In genomic region chr1:30184393-30185141, GRCh38 we compare ENCODE assay signal across 1 cellular context.
TF ChIP-seq lines count a peak whose summit lies in the region.

No MANE protein-coding gene starts in this region.

TF ChIP-seq in K562, 482 proteins besides CTCF, POLR2A, EP300 and RAD21 (continued from another document and continues in another):
- TF ChIP-seq ZMIZ1 (IDR thresholded peaks at IDR 0.05; ENCODE audit: low read depth in 2 of 2, low read length in 2 of 2) (peak in 1 of 2 experiments; percentile 88; a peak in 2 of 4 replicates), MGA (IDR thresholded peaks at IDR 0.05) (no peak), ZNF280A (IDR thresholded peaks at IDR 0.05; ENCODE audit: low read depth, partially characterized antibody) (peak; percentile 61), HES1 (IDR thresholded peaks at IDR 0.05; ENCODE audit: low read depth) (peak; percentile 41; the same call in 1 of the 2 replicates), TEAD2 (tag; IDR thresholded peaks at IDR 0.05) (no peak), NR4A1 (CRISPR knock-in tag; IDR thresholded peaks at IDR 0.05) (no peak), NR4A1 (tag; IDR thresholded peaks at IDR 0.05) (0 out of 2 replicates have a peak, but pooled peaks have one; percentile 21), MAFF (IDR thresholded peaks at IDR 0.05; ENCODE audit: low read length) (no peak), CC2D1A (IDR thresholded peaks at IDR 0.05) (peak; percentile 92), MYBL2 (IDR thresholded peaks at IDR 0.05; ENCODE audit: low read depth) (peak; percentile 67; the same call in 1 of the 2 replicates), MYBL2 (CRISPR knock-in tag; IDR thresholded peaks at IDR 0.05; ENCODE audit: borderline replicate concordance) (no peak), LCOR (CRISPR knock-in tag; IDR thresholded peaks at IDR 0.05) (peak; percentile 77), ZSCAN32 (CRISPR knock-in tag; IDR thresholded peaks at IDR 0.05) (no peak), LEF1 (IDR thresholded peaks at IDR 0.05) (peak; percentile 92), SRSF1 (IDR thresholded peaks at IDR 0.05; ENCODE audit: low read depth, low read length) (no peak), TOE1 (IDR thresholded peaks at IDR 0.05; ENCODE audit: borderline replicate concordance) (peak; percentile 80), TOE1 (CRISPR knock-in tag; IDR thresholded peaks at IDR 0.05; ENCODE audit: borderline replicate concordance, low read depth) (no peak), PPARD (CRISPR knock-in tag; IDR thresholded peaks at IDR 0.05) (no peak), GATA2 (CRISPR knock-in tag; IDR thresholded peaks at IDR 0.05) (peak; percentile 87), MLLT1 (IDR thresholded peaks at IDR 0.05) (peak; percentile 93), ARNT (IDR thresholded peaks at IDR 0.05) (peak; percentile 95 to 96), NR2C2 (CRISPR knock-in tag; IDR thresholded peaks at IDR 0.05) (no peak), NR2C2 (tag; IDR thresholded peaks at IDR 0.05) (peak; percentile 25; the same call in 1 of the 2 replicates), MAFG (tag; conservative IDR thresholded peaks at IDR 0.05) (no peak), ZNF175 (CRISPR knock-in tag; IDR thresholded peaks at IDR 0.05; ENCODE audit: low read depth) (0 out of 2 replicates have a peak, but pooled peaks have one; percentile 32), TAL1 (IDR thresholded peaks at IDR 0.05) (peak; percentile 95), ELF4 (CRISPR knock-in tag; IDR thresholded peaks at IDR 0.05) (peak; percentile 96), POLR2AphosphoS5 (IDR thresholded peaks at IDR 0.05; ENCODE audit: control insufficient read depth, insufficient read depth, low read depth, low read length) (peak; percentile 81), CHAMP1 (IDR thresholded peaks at IDR 0.05) (peak; percentile 78; the same call in 1 of the 2 replicates), MCM5 (IDR thresholded peaks at IDR 0.05; ENCODE audit: low read depth) (0 out of 2 replicates have a peak, but pooled peaks have one; percentile 86), UBTF (IDR thresholded peaks at IDR 0.05; ENCODE audit: borderline replicate concordance in 1 of 2, low read depth in 2 of 2, low read length in 2 of 2) (peak in 1 of 2 experiments; percentile 61; a peak in 1 of 4 replicates), FOXK1 (CRISPR knock-in tag; IDR thresholded peaks at IDR 0.05; ENCODE audit: borderline replicate concordance) (no peak), HDAC3 (IDR thresholded peaks at IDR 0.05; ENCODE audit: borderline replicate concordance, partially characterized antibody) (peak; percentile 68), ZNF589 (CRISPR knock-in tag; IDR thresholded peaks at IDR 0.05; ENCODE audit: low read depth) (no peak), ZNF507 (tag; conservative IDR thresholded peaks at IDR 0.05) (no peak)
